8 cellular contexts compared by ENCODE assay signal in genomic region chr3:157438371-157438735, GRCh38. TPM values are rescaled to one million over a fixed set of nuclear protein-coding genes. Genes with fewer than 3 reads are reported as not detected.
A peak's percentile ranks its signal among the peaks of the same experiment; 100 is the strongest.
DNase-seq lines count a peak whose midpoint lies in the region; TF ChIP-seq lines count a peak whose summit lies in the region.

No MANE protein-coding gene starts in this region.

- intact Hi-C loops in posterior vena cava (cut with DNase I) = no loop called here

- TF ChIP-seq CTCF in NB4 (IDR thresholded peaks at IDR 0.05; ENCODE audit: low read depth, low read length) (no peak), coronary artery (IDR thresholded peaks at IDR 0.05) (no peak)

- TF ChIP-seq POLR2A in NB4 (IDR thresholded peaks at IDR 0.05; ENCODE audit: extremely low read depth, insufficient read length) = no peak

- DNase-seq in COR-L47 (lab: John Stamatoyannopoulos, UW) (peak; percentile 37), NB4 (ENCODE audit: low read depth) (no peak), coronary artery (ENCODE audit: low spot score) (no peak), T1000 (lab: John Stamatoyannopoulos, UW) (no peak), NCI-H1048 (lab: John Stamatoyannopoulos, UW) (no peak), posterior vena cava (ENCODE audit: low spot score) (no peak)
- DNase-seq in activated effector memory CD4-positive, alpha-beta T cell treated with anti-CD3 and anti-CD28 coated beads, Interleukin-2, amount 50 U/mL, for 16 hours = no peak

- peaks cover 0 to 15% of the 10 kb centered on the region in 2 donors for H3K4me1 ChIP-seq in muscle layer of duodenum (ENCODE audit: control insufficient read depth in 1 of 2, insufficient read depth in 2 of 2, low read length in 2 of 2)

- H3K27me3 ChIP-seq in muscle layer of duodenum (ENCODE audit: low read depth, low read length) = no peaks in the 10 kb centered on the region

- H3K4me3 ChIP-seq in NB4 (ENCODE audit: low read depth, low read length) (peak overlapping the region; percentile 55), coronary artery (peak overlapping the region; percentile 77), muscle layer of duodenum (ENCODE audit: low read depth in 1 of 2, low read length in 2 of 2) (peak overlapping the region; percentile 70 to 94)

- peaks cover 0 to 4% of the 10 kb centered on the region in 2 donors for H3K36me3 ChIP-seq in muscle layer of duodenum (ENCODE audit: control insufficient read depth in 1 of 2, insufficient read depth in 2 of 2, low read length in 2 of 2)

- H3K9me3 ChIP-seq in muscle layer of duodenum (ENCODE audit: control insufficient read depth in 1 of 2, low read length in 2 of 2) = no peaks in the 10 kb centered on the region

- H3K27ac ChIP-seq in coronary artery (no peak overlapping the region), muscle layer of duodenum (ENCODE audit: low read length) (peak overlapping the region; percentile 20)

RNA-seq across cellular contexts. Expression of gene PTX3, which starts 1.7 kb away (rescaled TPM):
- 10 to 100 TPM; 12.9 to 84.0 TPM for total RNA-seq in posterior vena cava
